In the genomic region with DNA sequence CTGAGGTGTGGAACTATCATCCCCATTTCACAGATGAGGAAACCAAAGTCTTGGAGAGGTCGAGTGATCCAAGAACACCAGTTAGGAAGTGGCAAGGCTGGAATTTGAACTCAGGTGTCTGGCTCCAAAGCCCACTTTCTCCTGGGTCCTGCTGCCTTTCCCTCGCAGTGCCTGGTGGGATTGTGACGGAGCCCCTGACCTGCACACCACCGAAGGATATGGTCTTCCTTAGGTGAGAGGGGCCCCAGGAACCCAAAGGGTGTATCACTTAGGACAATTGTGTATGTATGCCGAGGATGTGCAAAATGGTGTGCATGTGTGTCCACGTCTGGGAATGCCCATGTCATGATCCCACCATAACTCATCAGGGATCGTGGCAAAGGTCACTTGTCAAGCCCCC, we compare ENCODE assay signal across 13 cellular contexts.
DNase-seq lines count a peak whose midpoint lies in the region; ATAC-seq and TF ChIP-seq lines count a peak whose summit lies in the region.
"Had no signal": no experiment of that assay in that cellular context is flagged by ENCODE, and none has a peak within 500 bp of the region (broad histone marks: within the 10 kb centered on the region; RNA-seq: fewer than 3 reads in every experiment).

No MANE protein-coding gene starts in this region.

- H3K4me1 ChIP-seq in heart left ventricle (no peaks in the 10 kb centered on the region), esophagus muscularis mucosa (no peaks in the 10 kb centered on the region)
- peaks cover 0 to 38% (median 11%) of the 10 kb centered on the region in 10 experiments; a peak in 13 of 20 replicates for H3K4me1 ChIP-seq in BLaER1 treated with 17β-estradiol and CSF1 and Interleukin-3, amounts not matched to agents 10 nM and 100 nM
- H3K4me1 ChIP-seq: Caco-2 had no signal

- H4K20me1 ChIP-seq in BLaER1 treated with 17β-estradiol and CSF1 and Interleukin-3, amounts not matched to agents 10 nM and 100 nM, result no peaks in the 10 kb centered on the region

- peak; percentile 54 for DNase-seq in cardiac septum (ENCODE audit: low spot score)
- DNase-seq in heart left ventricle, result no peak
- peak; percentile 75 for DNase-seq in esophagus muscularis mucosa (ENCODE audit: extremely low spot score)
- DNase-seq in AML-193 (lab: John Stamatoyannopoulos, UW), result no peak
- DNase-seq: 8988T; Caco-2; CD4-positive, alpha-beta T cell; HCEC 1CT had no signal

- H3K9me3 ChIP-seq in heart left ventricle (no peaks in the 10 kb centered on the region), esophagus muscularis mucosa (no peaks in the 10 kb centered on the region)
- no peaks in the 10 kb centered on the region for H3K9me3 ChIP-seq in BLaER1 treated with 17β-estradiol and CSF1 and Interleukin-3, amounts not matched to agents 10 nM and 100 nM (replicated peaks in 1 of 11)
- H3K9me3 ChIP-seq: Caco-2 had no signal

- H3K27me3 ChIP-seq in heart left ventricle (peaks cover 0 to 10% (median 0%) of the 10 kb centered on the region in 9 donors), esophagus muscularis mucosa (peaks cover 0 to 37% (median 0%) of the 10 kb centered on the region in 4 donors)
- no peaks in the 10 kb centered on the region for H3K27me3 ChIP-seq in BLaER1 treated with 17β-estradiol and CSF1 and Interleukin-3, amounts not matched to agents 10 nM and 100 nM

- no peak for TF ChIP-seq POLR2A in heart left ventricle (IDR thresholded peaks at IDR 0.05)
- TF ChIP-seq POLR2A in esophagus muscularis mucosa (IDR thresholded peaks at IDR 0.05; ENCODE audit: low read depth), result no peak

- TF ChIP-seq CTCF in heart left ventricle (IDR thresholded peaks at IDR 0.05), result no peak
- TF ChIP-seq CTCF in esophagus muscularis mucosa (IDR thresholded peaks at IDR 0.05), result no peak

- 70 to 85% (median 75%) methylated on average over 5 to 7 of the region's 7 CpGs for WGBS in heart left ventricle, 4 donors
- WGBS in esophagus muscularis mucosa, result 36% methylated on average over 3 of the region's 7 CpGs

- H3K36me3 ChIP-seq in heart left ventricle (no peaks in the 10 kb centered on the region), esophagus muscularis mucosa (no peaks in the 10 kb centered on the region)
- H3K36me3 ChIP-seq in BLaER1 treated with 17β-estradiol and CSF1 and Interleukin-3, amounts not matched to agents 10 nM and 100 nM, result no peaks in the 10 kb centered on the region

- peak overlapping the region in 8 of 11 experiments; percentile 23 to 76 (median 62); a peak in 13 of 22 replicates for H3K4me2 ChIP-seq in BLaER1 treated with 17β-estradiol and CSF1 and Interleukin-3, amounts not matched to agents 10 nM and 100 nM
- H3K4me2 ChIP-seq: GM23338 had no signal

- intact Hi-C loops in cardiac septum (cut with DNase I) (no loop called here), heart left ventricle (cut with DNase I) (no loop called here), esophagus muscularis mucosa (cut with DNase I) (no loop called here)

- no peak for ATAC-seq in heart left ventricle
- ATAC-seq in GM19328 (IDR thresholded peaks at IDR 0.05; ENCODE audit: unreplicated experiment), result no peak
- ATAC-seq in HG03439 (IDR thresholded peaks at IDR 0.05; ENCODE audit: unreplicated experiment), result no peak

- TF ChIP-seq EP300 in esophagus muscularis mucosa (IDR thresholded peaks at IDR 0.05), result no peak

- H3K9ac ChIP-seq in BLaER1 treated with 17β-estradiol and CSF1 and Interleukin-3, amounts not matched to agents 10 nM and 100 nM, result no peak overlapping the region

- H3K27ac ChIP-seq in heart left ventricle (no peak overlapping the region), esophagus muscularis mucosa (replicated peaks in 1 of 4) (no peak overlapping the region)
- no peak overlapping the region for H3K27ac ChIP-seq in BLaER1 treated with 17β-estradiol and CSF1 and Interleukin-3, amounts not matched to agents 10 nM and 100 nM
- H3K27ac ChIP-seq: C4-2B had no signal

- no peak overlapping the region for H3K4me3 ChIP-seq in heart left ventricle
- H3K4me3 ChIP-seq in BLaER1 treated with 17β-estradiol and CSF1 and Interleukin-3, amounts not matched to agents 10 nM and 100 nM, result no peak overlapping the region
- H3K4me3 ChIP-seq in esophagus muscularis mucosa, result no peak overlapping the region
- H3K4me3 ChIP-seq: GM23338 had no signal

Comparison
In these comparisons a context has a peak if more than half of its experiments do, and no peak if none do; other contexts are left out.
1. DNase-seq: peak in cardiac septum (single experiment) and esophagus muscularis mucosa (single experiment); none in heart left ventricle (0 of 5) and AML-193 (0 of 2).